ENCODE assay signal across 11 cellular contexts in genomic region chr17:31654936-31655335, GRCh38.
A peak's percentile ranks its signal among the peaks of the same experiment; 100 is the strongest.
DNase-seq lines count a peak whose midpoint lies in the region; ATAC-seq, FAIRE-seq and TF ChIP-seq lines count a peak whose summit lies in the region.
"Had no signal": no experiment of that assay in that cellular context is flagged by ENCODE, and none has a peak within 500 bp of the region (broad histone marks: within the 10 kb centered on the region; RNA-seq: fewer than 3 reads in every experiment).

No MANE protein-coding gene starts in this region.

- no peaks in the 10 kb centered on the region for H3K9me3 ChIP-seq in esophagus (ENCODE audit: control insufficient read depth in 2 of 2, insufficient read depth in 1 of 2, low read depth in 1 of 2, low read length in 1 of 2)
- H3K9me3 ChIP-seq: sigmoid colon had no signal

- peaks cover 4% of the 10 kb centered on the region; the same call in 1 of the 2 replicates for H3K36me3 Mint-ChIP-seq in HFFc6 (ENCODE audit: low read depth)

- H3K4me3 Mint-ChIP-seq in HFFc6, result no peak overlapping the region

- DNase-seq in HFFc6, result peak; percentile 10
- DNase-seq in RCC 7860 (ENCODE audit: low spot score), result peak; percentile 52
- DNase-seq in stimulated activated CD8-positive, alpha-beta memory T cell treated with anti-CD3 and anti-CD28 coated beads, Interleukin-12 subunit alpha, Interleukin-12 subunit beta, amount 100 ng/mL, for 4 hours (ENCODE audit: low read depth), result peak; percentile 24
- no peak for DNase-seq in activated effector memory CD4-positive, alpha-beta T cell treated with anti-CD3 and anti-CD28 coated beads, Interleukin-2, amount 50 U/mL, for 16 hours
- no peak for DNase-seq in frontal cortex (ENCODE audit: low spot score in 2 of 2)
- DNase-seq: DMS153, NCI-H2029, SHP77, sigmoid colon had no signal

- peaks cover 0 to 9% of the 10 kb centered on the region in 2 donors for H3K4me1 ChIP-seq in esophagus (ENCODE audit: control insufficient read depth in 2 of 2, insufficient read depth in 2 of 2, low read length in 1 of 2)

- FAIRE-seq in RCC 7860 (lab: Jason Lieb, UNC) (no peak), frontal cortex (lab: Jason Lieb, UNC) (no peak)

- peaks cover 12% of the 10 kb centered on the region; the same call in 1 of the 2 replicates for H3K4me1 Mint-ChIP-seq in HFFc6 (ENCODE audit: low read depth)

- no peak overlapping the region for H3K4me3 ChIP-seq in esophagus (ENCODE audit: low read depth in 1 of 2, low read length in 2 of 2)
- H3K4me3 ChIP-seq: sigmoid colon had no signal

- no peak for TF ChIP-seq CTCF in HFFc6 (IDR thresholded peaks at IDR 0.05)

- no peak for ATAC-seq in HG03280 (IDR thresholded peaks at IDR 0.05; ENCODE audit: unreplicated experiment)

- peak overlapping the region; percentile 73 to 85 for H3K27ac ChIP-seq in esophagus (ENCODE audit: low read depth in 2 of 2, low read length in 1 of 2)
- H3K27ac ChIP-seq: sigmoid colon had no signal

- WGBS in esophagus, 2 donors, result 52 to 67% methylated on average over 8 of the region's 8 CpGs

- H3K27me3 ChIP-seq in esophagus (ENCODE audit: control insufficient read depth in 1 of 2, insufficient read depth in 2 of 2, low read length in 2 of 2), result no peaks in the 10 kb centered on the region
- H3K27me3 ChIP-seq: sigmoid colon had no signal

- H3K36me3 ChIP-seq in esophagus (ENCODE audit: control insufficient read depth in 2 of 2, insufficient read depth in 2 of 2, low read length in 1 of 2), result no peaks in the 10 kb centered on the region
- H3K36me3 ChIP-seq: sigmoid colon had no signal

- H3K27ac Mint-ChIP-seq in HFFc6, result no peak overlapping the region

- H3K9me3 Mint-ChIP-seq in HFFc6, result no peaks in the 10 kb centered on the region

- peaks cover 5% of the 10 kb centered on the region for H3K27me3 Mint-ChIP-seq in HFFc6 (ENCODE audit: insufficient read depth)

Comparison
In these comparisons a context has a peak if more than half of its experiments do, and no peak if none do; other contexts are left out.
1. DNase-seq: peak in HFFc6 (single experiment), RCC 7860 (single experiment) and stimulated activated CD8-positive, alpha-beta memory T cell treated with anti-CD3 and anti-CD28 coated beads, Interleukin-12 subunit alpha, Interleukin-12 subunit beta, amount 100 ng/mL, for 4 hours (single experiment); none in activated effector memory CD4-positive, alpha-beta T cell treated with anti-CD3 and anti-CD28 coated beads, Interleukin-2, amount 50 U/mL, for 16 hours (single experiment) and frontal cortex (0 of 2).